ENCODE assay signal across 1 cellular context in genomic region chr18:70334728-70335329, GRCh38.
TF ChIP-seq lines count a peak whose summit lies in the region.

No MANE protein-coding gene starts in this region.

TF ChIP-seq in HepG2, 621 proteins besides CTCF, POLR2A, EP300 and RAD21 (continued from another document and continues in another):
- TF ChIP-seq ZNF839 (CRISPR knock-in tag; IDR thresholded peaks at IDR 0.05; ENCODE audit: borderline replicate concordance) (no peak), GATAD1 (CRISPR knock-in tag; IDR thresholded peaks at IDR 0.05) (peak; percentile 51; the same call in 1 of the 2 replicates), ZFP36L1 (CRISPR knock-in tag; IDR thresholded peaks at IDR 0.05) (no peak), SAP130 (CRISPR knock-in tag; IDR thresholded peaks at IDR 0.05; ENCODE audit: low read depth) (peak; percentile 81), PITX1 (CRISPR knock-in tag; IDR thresholded peaks at IDR 0.05) (0 out of 2 replicates have a peak, but pooled peaks have one; percentile 33), KAT2B (IDR thresholded peaks at IDR 0.05; ENCODE audit: borderline replicate concordance, low read depth, low read length) (peak; percentile 73), KLF16 (CRISPR knock-in tag; IDR thresholded peaks at IDR 0.05) (peak in 1 of 2 experiments; percentile 54; a peak in 1 of 4 replicates), TGIF2 (CRISPR knock-in tag; IDR thresholded peaks at IDR 0.05) (0 out of 2 replicates have a peak, but pooled peaks have one; percentile 31), ZBTB10 (CRISPR knock-in tag; IDR thresholded peaks at IDR 0.05; ENCODE audit: borderline replicate concordance) (no peak), ZNF460 (CRISPR knock-in tag; IDR thresholded peaks at IDR 0.05; ENCODE audit: borderline replicate concordance) (no peak), ZNF605 (CRISPR knock-in tag; IDR thresholded peaks at IDR 0.05) (no peak), THAP7 (CRISPR knock-in tag; IDR thresholded peaks at IDR 0.05) (no peak), KMT2A (CRISPR knock-in tag; IDR thresholded peaks at IDR 0.05) (peak; percentile 41; the same call in 1 of the 2 replicates), ARHGAP35 (CRISPR knock-in tag; IDR thresholded peaks at IDR 0.05; ENCODE audit: borderline replicate concordance) (no peak), ZNF3 (CRISPR knock-in tag; IDR thresholded peaks at IDR 0.05) (no peak), ZBTB39 (CRISPR knock-in tag; IDR thresholded peaks at IDR 0.05) (peak; percentile 52; the same call in 1 of the 2 replicates), TMF1 (CRISPR knock-in tag; IDR thresholded peaks at IDR 0.05; ENCODE audit: low read depth) (no peak), CEBPG (CRISPR knock-in tag; IDR thresholded peaks at IDR 0.05) (peak; percentile 59; the same call in 1 of the 2 replicates), MTF2 (CRISPR knock-in tag; IDR thresholded peaks at IDR 0.05; ENCODE audit: borderline replicate concordance) (no peak), SIN3A (IDR thresholded peaks at IDR 0.05; ENCODE audit: borderline replicate concordance, low read depth, low read length) (0 out of 2 replicates have a peak, but pooled peaks have one; percentile 60), GLMP (CRISPR knock-in tag; IDR thresholded peaks at IDR 0.05; ENCODE audit: borderline replicate concordance) (no peak), SIX4 (CRISPR knock-in tag; IDR thresholded peaks at IDR 0.05) (peak; percentile 72; the same call in 1 of the 2 replicates), ZNF879 (CRISPR knock-in tag; IDR thresholded peaks at IDR 0.05) (no peak), CREB3 (CRISPR knock-in tag; IDR thresholded peaks at IDR 0.05) (no peak), SP140L (CRISPR knock-in tag; IDR thresholded peaks at IDR 0.05; ENCODE audit: borderline replicate concordance) (no peak), RXRA (CRISPR knock-in tag; IDR thresholded peaks at IDR 0.05) (peak; percentile 43; the same call in 1 of the 2 replicates)
- TF ChIP-seq, protein P1, sequence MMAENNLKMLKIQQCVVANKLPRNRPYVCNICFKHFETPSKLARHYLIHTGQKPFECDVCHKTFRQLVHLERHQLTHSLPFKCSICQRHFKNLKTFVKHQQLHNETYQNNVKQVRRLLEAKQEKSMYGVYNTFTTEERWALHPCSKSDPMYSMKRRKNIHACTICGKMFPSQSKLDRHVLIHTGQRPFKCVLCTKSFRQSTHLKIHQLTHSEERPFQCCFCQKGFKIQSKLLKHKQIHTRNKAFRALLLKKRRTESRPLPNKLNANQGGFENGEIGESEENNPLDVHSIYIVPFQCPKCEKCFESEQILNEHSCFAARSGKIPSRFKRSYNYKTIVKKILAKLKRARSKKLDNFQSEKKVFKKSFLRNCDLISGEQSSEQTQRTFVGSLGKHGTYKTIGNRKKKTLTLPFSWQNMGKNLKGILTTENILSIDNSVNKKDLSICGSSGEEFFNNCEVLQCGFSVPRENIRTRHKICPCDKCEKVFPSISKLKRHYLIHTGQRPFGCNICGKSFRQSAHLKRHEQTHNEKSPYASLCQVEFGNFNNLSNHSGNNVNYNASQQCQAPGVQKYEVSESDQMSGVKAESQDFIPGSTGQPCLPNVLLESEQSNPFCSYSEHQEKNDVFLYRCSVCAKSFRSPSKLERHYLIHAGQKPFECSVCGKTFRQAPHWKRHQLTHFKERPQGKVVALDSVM (CRISPR knock-in tag; IDR thresholded peaks at IDR 0.05) = no peak
- TF ChIP-seq, protein P2, sequence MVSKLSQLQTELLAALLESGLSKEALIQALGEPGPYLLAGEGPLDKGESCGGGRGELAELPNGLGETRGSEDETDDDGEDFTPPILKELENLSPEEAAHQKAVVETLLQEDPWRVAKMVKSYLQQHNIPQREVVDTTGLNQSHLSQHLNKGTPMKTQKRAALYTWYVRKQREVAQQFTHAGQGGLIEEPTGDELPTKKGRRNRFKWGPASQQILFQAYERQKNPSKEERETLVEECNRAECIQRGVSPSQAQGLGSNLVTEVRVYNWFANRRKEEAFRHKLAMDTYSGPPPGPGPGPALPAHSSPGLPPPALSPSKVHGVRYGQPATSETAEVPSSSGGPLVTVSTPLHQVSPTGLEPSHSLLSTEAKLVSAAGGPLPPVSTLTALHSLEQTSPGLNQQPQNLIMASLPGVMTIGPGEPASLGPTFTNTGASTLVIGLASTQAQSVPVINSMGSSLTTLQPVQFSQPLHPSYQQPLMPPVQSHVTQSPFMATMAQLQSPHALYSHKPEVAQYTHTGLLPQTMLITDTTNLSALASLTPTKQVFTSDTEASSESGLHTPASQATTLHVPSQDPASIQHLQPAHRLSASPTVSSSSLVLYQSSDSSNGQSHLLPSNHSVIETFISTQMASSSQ (IDR thresholded peaks at IDR 0.05; ENCODE audit: low read depth) = peak; percentile 61; the same call in 1 of the 2 replicates
- TF ChIP-seq, protein P2 (CRISPR knock-in tag; IDR thresholded peaks at IDR 0.05; ENCODE audit: borderline replicate concordance) = no peak; the same call in 1 of the 2 replicates
- TF ChIP-seq, protein P3, sequence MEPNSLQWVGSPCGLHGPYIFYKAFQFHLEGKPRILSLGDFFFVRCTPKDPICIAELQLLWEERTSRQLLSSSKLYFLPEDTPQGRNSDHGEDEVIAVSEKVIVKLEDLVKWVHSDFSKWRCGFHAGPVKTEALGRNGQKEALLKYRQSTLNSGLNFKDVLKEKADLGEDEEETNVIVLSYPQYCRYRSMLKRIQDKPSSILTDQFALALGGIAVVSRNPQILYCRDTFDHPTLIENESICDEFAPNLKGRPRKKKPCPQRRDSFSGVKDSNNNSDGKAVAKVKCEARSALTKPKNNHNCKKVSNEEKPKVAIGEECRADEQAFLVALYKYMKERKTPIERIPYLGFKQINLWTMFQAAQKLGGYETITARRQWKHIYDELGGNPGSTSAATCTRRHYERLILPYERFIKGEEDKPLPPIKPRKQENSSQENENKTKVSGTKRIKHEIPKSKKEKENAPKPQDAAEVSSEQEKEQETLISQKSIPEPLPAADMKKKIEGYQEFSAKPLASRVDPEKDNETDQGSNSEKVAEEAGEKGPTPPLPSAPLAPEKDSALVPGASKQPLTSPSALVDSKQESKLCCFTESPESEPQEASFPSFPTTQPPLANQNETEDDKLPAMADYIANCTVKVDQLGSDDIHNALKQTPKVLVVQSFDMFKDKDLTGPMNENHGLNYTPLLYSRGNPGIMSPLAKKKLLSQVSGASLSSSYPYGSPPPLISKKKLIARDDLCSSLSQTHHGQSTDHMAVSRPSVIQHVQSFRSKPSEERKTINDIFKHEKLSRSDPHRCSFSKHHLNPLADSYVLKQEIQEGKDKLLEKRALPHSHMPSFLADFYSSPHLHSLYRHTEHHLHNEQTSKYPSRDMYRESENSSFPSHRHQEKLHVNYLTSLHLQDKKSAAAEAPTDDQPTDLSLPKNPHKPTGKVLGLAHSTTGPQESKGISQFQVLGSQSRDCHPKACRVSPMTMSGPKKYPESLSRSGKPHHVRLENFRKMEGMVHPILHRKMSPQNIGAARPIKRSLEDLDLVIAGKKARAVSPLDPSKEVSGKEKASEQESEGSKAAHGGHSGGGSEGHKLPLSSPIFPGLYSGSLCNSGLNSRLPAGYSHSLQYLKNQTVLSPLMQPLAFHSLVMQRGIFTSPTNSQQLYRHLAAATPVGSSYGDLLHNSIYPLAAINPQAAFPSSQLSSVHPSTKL (CRISPR knock-in tag; IDR thresholded peaks at IDR 0.05) = peak; percentile 84
- TF ChIP-seq, protein P4, sequence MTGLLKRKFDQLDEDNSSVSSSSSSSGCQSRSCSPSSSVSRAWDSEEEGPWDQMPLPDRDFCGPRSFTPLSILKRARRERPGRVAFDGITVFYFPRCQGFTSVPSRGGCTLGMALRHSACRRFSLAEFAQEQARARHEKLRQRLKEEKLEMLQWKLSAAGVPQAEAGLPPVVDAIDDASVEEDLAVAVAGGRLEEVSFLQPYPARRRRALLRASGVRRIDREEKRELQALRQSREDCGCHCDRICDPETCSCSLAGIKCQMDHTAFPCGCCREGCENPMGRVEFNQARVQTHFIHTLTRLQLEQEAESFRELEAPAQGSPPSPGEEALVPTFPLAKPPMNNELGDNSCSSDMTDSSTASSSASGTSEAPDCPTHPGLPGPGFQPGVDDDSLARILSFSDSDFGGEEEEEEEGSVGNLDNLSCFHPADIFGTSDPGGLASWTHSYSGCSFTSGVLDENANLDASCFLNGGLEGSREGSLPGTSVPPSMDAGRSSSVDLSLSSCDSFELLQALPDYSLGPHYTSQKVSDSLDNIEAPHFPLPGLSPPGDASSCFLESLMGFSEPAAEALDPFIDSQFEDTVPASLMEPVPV (CRISPR knock-in tag; IDR thresholded peaks at IDR 0.05) = peak; percentile 33; the same call in 1 of the 2 replicates
